8 cellular contexts compared by ENCODE assay signal in the genomic region with DNA sequence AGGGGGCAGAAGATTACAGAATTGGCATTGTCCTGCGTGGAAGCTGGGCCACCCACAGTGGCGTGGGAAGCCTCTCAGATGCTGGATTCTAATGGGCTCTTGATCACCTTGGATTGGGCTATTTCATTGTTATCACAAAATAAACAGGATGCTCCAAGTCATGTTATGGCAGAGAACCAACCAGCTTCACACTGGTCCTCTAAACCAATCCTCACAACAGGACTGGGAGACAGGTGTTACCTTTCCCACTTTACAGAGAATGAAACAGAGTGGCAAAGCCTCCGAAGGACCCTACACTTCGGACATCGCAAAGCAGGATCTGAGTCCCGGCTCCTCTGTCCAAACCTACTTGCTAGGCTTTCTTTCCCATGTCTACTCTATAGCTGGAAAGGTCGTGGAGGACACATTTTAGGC. TPM values are rescaled to one million over a fixed set of nuclear protein-coding genes. Genes with fewer than 3 reads are reported as not detected.
DNase-seq lines count a peak whose midpoint lies in the region; ATAC-seq and TF ChIP-seq lines count a peak whose summit lies in the region.

No MANE protein-coding gene starts in this region.

- peaks cover 39% of the 10 kb centered on the region for H3K4me1 ChIP-seq in rectal smooth muscle tissue (ENCODE audit: control insufficient read depth, insufficient read depth, low read length)

- ATAC-seq in GM21717 (IDR thresholded peaks at IDR 0.05; ENCODE audit: unreplicated experiment), result peak; percentile 1

- DNase-seq in SK-N-MC (ENCODE audit: low read depth, low spot score) (no peak), fibroblast of the aortic adventitia (ENCODE audit: low read depth) (peak; percentile 63), COLO668 (lab: John Stamatoyannopoulos, UW; ENCODE audit: unreplicated experiment) (no peak), Kasumi-1 (lab: John Stamatoyannopoulos, UW) (no peak)
- no peak for DNase-seq in effector CD8-positive, alpha-beta T cell (lab: John Stamatoyannopoulos, UW)
- DNase-seq in activated CD4-positive, CD25-positive, alpha-beta regulatory T cell treated with anti-CD3 and anti-CD28 coated beads, Interleukin-2, amount 50 U/mL, for 72 hours, result no peak

- H3K9me3 ChIP-seq in SK-N-MC (ENCODE audit: low read depth, low read length), result no peaks in the 10 kb centered on the region

- H3K9ac ChIP-seq in SK-N-MC (ENCODE audit: insufficient read length), result peak overlapping the region; percentile 46
- H3K9ac ChIP-seq in rectal smooth muscle tissue (ENCODE audit: low read length), result peak overlapping the region; percentile 78

- H3K27ac ChIP-seq in SK-N-MC (no peak overlapping the region), rectal smooth muscle tissue (ENCODE audit: low read depth, low read length) (peak overlapping the region; percentile 91)

- H3K36me3 ChIP-seq in SK-N-MC (ENCODE audit: insufficient read depth, low read length) (no peaks in the 10 kb centered on the region), rectal smooth muscle tissue (ENCODE audit: control insufficient read depth, insufficient read depth, low read length) (no peaks in the 10 kb centered on the region)

- no peaks in the 10 kb centered on the region for H3K27me3 ChIP-seq in rectal smooth muscle tissue (ENCODE audit: control insufficient read depth, insufficient read depth, low read length)

- no peak for TF ChIP-seq CTCF in fibroblast of the aortic adventitia (IDR thresholded peaks at IDR 0.05; ENCODE audit: insufficient read depth, low read length)

- H3K4me3 ChIP-seq in SK-N-MC (peak overlapping the region; percentile 73), fibroblast of the aortic adventitia (ENCODE audit: low read depth, low read length) (peak overlapping the region; percentile 87), rectal smooth muscle tissue (ENCODE audit: low read length) (peak overlapping the region; percentile 85)

RNA-seq across cellular contexts. Expression of gene SMIM3, which starts 0.4 kb away (rescaled TPM):
- total RNA-seq in fibroblast of the aortic adventitia (ENCODE audit: low replicate concordance), result 15.0 and 61.8 TPM in 2 replicates

RNA-seq across cellular contexts. Expression of gene DCTN4, which starts 19.3 kb away (rescaled TPM):
- 38.5 and 73.9 TPM in 2 replicates for total RNA-seq in fibroblast of the aortic adventitia (ENCODE audit: low replicate concordance)
